Comparison of ENCODE assay signal across 36 cellular contexts in genomic region chr1:42369471-42369870, GRCh38. TPM values are rescaled to one million over a fixed set of nuclear protein-coding genes. Genes with fewer than 3 reads are reported as not detected.
"Had no signal": no experiment of that assay in that cellular context is flagged by ENCODE, and none has a peak within 500 bp of the region (broad histone marks: within the 10 kb centered on the region; RNA-seq: fewer than 3 reads in every experiment).

No MANE protein-coding gene starts in this region.

- H3K27me3 Mint-ChIP-seq: activated naive CD4-positive, alpha-beta T cell treated with anti-CD3 and anti-CD28 coated beads, Interleukin-2, amount 50 U/mL, for 24 hours had no signal

- H3K4me3 ChIP-seq: adrenal gland, body of pancreas, esophagus muscularis mucosa, gastrocnemius medialis, heart left ventricle had no signal

- H3K27ac Mint-ChIP-seq: activated B cell treated with CpG ODN at 0.5 μM for 24 hours; activated CD8-positive, alpha-beta T cell treated with anti-CD3 and anti-CD28 coated beads for 36 hours; activated naive CD4-positive, alpha-beta T cell treated with anti-CD3 and anti-CD28 coated beads for 36 hours; activated naive CD4-positive, alpha-beta T cell treated with anti-CD3 and anti-CD28 coated beads, Interleukin-2, amount 50 U/mL, for 24 hours; activated naive CD8-positive, alpha-beta T cell treated with anti-CD3 and anti-CD28 coated beads for 36 hours; activated naive CD8-positive, alpha-beta T cell treated with anti-CD3 and anti-CD28 coated beads, Interleukin-2, amount 50 U/mL, for 24 hours; activated T-helper 1 cell treated with anti-CD3 and anti-CD28 coated beads, Interleukin-12 subunit alpha, Interleukin-12 subunit beta, Interleukin-2, Interleukin-4 antibody, amounts not matched to agents 30 ng/mL and 10 ng/mL and 1 ng/mL, durations not matched to agents 14 hours and 24 hours and 36 hours; activated T-helper 2 cell treated with anti-CD3 and anti-CD28 coated beads, Interferon-gamma antibody, Interleukin-2, Interleukin-4, amounts not matched to agents 10 μg/mL and 5 μg/mL and 100 μg/mL, durations not matched to agents 14 hours and 24 hours and 36 hours; effector memory CD8-positive, alpha-beta T cell; T-helper 17 cell; T-helper 2 cell treated with Interferon-gamma antibody and Interleukin-4, amounts not matched to agents 5 μg/mL and 100 μg/mL, for 36 hours had no signal

- H3K4me3 Mint-ChIP-seq: activated B cell treated with CpG ODN at 0.5 μM for 24 hours; activated CD8-positive, alpha-beta T cell treated with anti-CD3 and anti-CD28 coated beads for 36 hours; activated naive CD4-positive, alpha-beta T cell treated with anti-CD3 and anti-CD28 coated beads for 36 hours; activated naive CD4-positive, alpha-beta T cell treated with anti-CD3 and anti-CD28 coated beads, Interleukin-2, amount 50 U/mL, for 24 hours; activated naive CD8-positive, alpha-beta T cell treated with anti-CD3 and anti-CD28 coated beads for 36 hours; activated naive CD8-positive, alpha-beta T cell treated with anti-CD3 and anti-CD28 coated beads, Interleukin-2, amount 50 U/mL, for 24 hours; activated T-helper 1 cell treated with anti-CD3 and anti-CD28 coated beads, Interleukin-12 subunit alpha, Interleukin-12 subunit beta, Interleukin-2, Interleukin-4 antibody, amounts not matched to agents 30 ng/mL and 10 ng/mL and 1 ng/mL, durations not matched to agents 14 hours and 24 hours and 36 hours; effector memory CD8-positive, alpha-beta T cell; T-helper 17 cell; T-helper 2 cell treated with Interferon-gamma antibody and Interleukin-4, amounts not matched to agents 5 μg/mL and 100 μg/mL, for 36 hours had no signal

- H3K9me3 Mint-ChIP-seq: activated B cell treated with CpG ODN at 0.5 μM for 24 hours; activated CD8-positive, alpha-beta T cell treated with anti-CD3 and anti-CD28 coated beads for 36 hours; activated naive CD4-positive, alpha-beta T cell treated with anti-CD3 and anti-CD28 coated beads for 36 hours; activated naive CD4-positive, alpha-beta T cell treated with anti-CD3 and anti-CD28 coated beads, Interleukin-2, amount 50 U/mL, for 24 hours; activated naive CD8-positive, alpha-beta T cell treated with anti-CD3 and anti-CD28 coated beads for 36 hours; activated naive CD8-positive, alpha-beta T cell treated with anti-CD3 and anti-CD28 coated beads, Interleukin-2, amount 50 U/mL, for 24 hours; activated T-helper 1 cell treated with anti-CD3 and anti-CD28 coated beads, Interleukin-12 subunit alpha, Interleukin-12 subunit beta, Interleukin-2, Interleukin-4 antibody, amounts not matched to agents 30 ng/mL and 10 ng/mL and 1 ng/mL, durations not matched to agents 14 hours and 24 hours and 36 hours; activated T-helper 2 cell treated with anti-CD3 and anti-CD28 coated beads, Interferon-gamma antibody, Interleukin-2, Interleukin-4, amounts not matched to agents 10 μg/mL and 5 μg/mL and 100 μg/mL, durations not matched to agents 14 hours and 24 hours and 36 hours; effector memory CD8-positive, alpha-beta T cell; T-helper 2 cell treated with Interferon-gamma antibody and Interleukin-4, amounts not matched to agents 5 μg/mL and 100 μg/mL, for 36 hours had no signal

- H3K36me3 ChIP-seq: adrenal gland, esophagus muscularis mucosa, gastrocnemius medialis, heart left ventricle, WERI-Rb-1 had no signal

- H3K27me3 ChIP-seq: adrenal gland, body of pancreas, gastrocnemius medialis had no signal

- H3K27ac ChIP-seq: adrenal gland, body of pancreas, esophagus muscularis mucosa, foreskin keratinocyte, gastrocnemius medialis, heart left ventricle, WERI-Rb-1 had no signal

- H3K4me1 Mint-ChIP-seq: activated B cell treated with CpG ODN at 0.5 μM for 24 hours; activated naive CD4-positive, alpha-beta T cell treated with anti-CD3 and anti-CD28 coated beads, Interleukin-2, amount 50 U/mL, for 24 hours; activated naive CD8-positive, alpha-beta T cell treated with anti-CD3 and anti-CD28 coated beads for 36 hours; activated naive CD8-positive, alpha-beta T cell treated with anti-CD3 and anti-CD28 coated beads, Interleukin-2, amount 50 U/mL, for 24 hours had no signal

- ATAC-seq: activated CD4-positive, CD25-positive, alpha-beta regulatory T cell treated with anti-CD3 and anti-CD28 coated beads, Interleukin-2, amount 50 U/mL, for 24 hours; activated CD8-positive, alpha-beta T cell treated with anti-CD3 and anti-CD28 coated beads for 36 hours; activated naive CD8-positive, alpha-beta T cell treated with anti-CD3 and anti-CD28 coated beads, Interleukin-2, amount 50 U/mL, for 24 hours; body of pancreas; effector memory CD8-positive, alpha-beta T cell; foreskin keratinocyte; gastrocnemius medialis; heart left ventricle; T-helper 17 cell had no signal

- DNase-seq: activated B cell treated with CpG ODN at 0.5 μM for 24 hours; activated CD4-positive, alpha-beta T cell treated with anti-CD3 and anti-CD28 coated beads for 48 hours; activated CD4-positive, alpha-beta T cell treated with anti-CD3 and anti-CD28 coated beads, Interleukin-2, amount 50 U/mL, for 1 hour; activated CD4-positive, alpha-beta T cell treated with anti-CD3 and anti-CD28 coated beads, Interleukin-2, amount 50 U/mL, for 48 hours; activated CD8-positive, alpha-beta memory T cell treated with anti-CD3 and anti-CD28 coated beads for 24 hours; activated CD8-positive, alpha-beta memory T cell treated with anti-CD3 and anti-CD28 coated beads, Interleukin-2, amount 50 U/mL, for 4 hours; activated CD8-positive, alpha-beta T cell treated with anti-CD3 and anti-CD28 coated beads for 36 hours; activated effector memory CD4-positive, alpha-beta T cell treated with anti-CD3 and anti-CD28 coated beads, Interleukin-2, amount 50 U/mL, for 16 hours; activated naive CD4-positive, alpha-beta T cell treated with anti-CD3 and anti-CD28 coated beads for 36 hours; activated naive CD8-positive, alpha-beta T cell treated with anti-CD3 and anti-CD28 coated beads for 36 hours; activated naive CD8-positive, alpha-beta T cell treated with anti-CD3 and anti-CD28 coated beads, Interleukin-2, amount 50 U/mL, for 24 hours; activated T-cell treated with anti-CD3 and anti-CD28 coated beads, Interleukin-2, amount 50 U/mL, for 1 hour; activated T-cell treated with anti-CD3 and anti-CD28 coated beads, Interleukin-2, amount 50 U/mL, for 48 hours; adrenal gland; amygdala; aorta; body of pancreas; caudate nucleus; cortex of kidney; dermis blood vessel endothelial cell; effector CD4-positive, alpha-beta T cell; effector memory CD8-positive, alpha-beta T cell; erythroblast; foreskin keratinocyte; gastrocnemius medialis; glutamatergic neuron; heart left ventricle; T-helper 17 cell; T1000; WERI-Rb-1 had no signal

- H3K4me1 ChIP-seq: adrenal gland, esophagus muscularis mucosa, foreskin keratinocyte, gastrocnemius medialis, heart left ventricle had no signal

- H3K36me3 Mint-ChIP-seq: activated naive CD4-positive, alpha-beta T cell treated with anti-CD3 and anti-CD28 coated beads, Interleukin-2, amount 50 U/mL, for 24 hours; activated naive CD8-positive, alpha-beta T cell treated with anti-CD3 and anti-CD28 coated beads for 36 hours had no signal

RNA-seq across cellular contexts. Expression of gene RIMKLA, which starts 11.1 kb away (rescaled TPM):
- total RNA-seq: foreskin keratinocyte had no signal
- polyA plus RNA-seq: foreskin keratinocyte had no signal
